15 cellular contexts compared by ENCODE assay signal in genomic region chr17:41519501-41520224, GRCh38. TPM values are rescaled to one million over a fixed set of nuclear protein-coding genes. Genes with fewer than 3 reads are reported as not detected.
DNase-seq lines count a peak whose midpoint lies in the region; ATAC-seq, FAIRE-seq and TF ChIP-seq lines count a peak whose summit lies in the region.
"Had no signal": no experiment of that assay in that cellular context is flagged by ENCODE, and none has a peak within 500 bp of the region (broad histone marks: within the 10 kb centered on the region; RNA-seq: fewer than 3 reads in every experiment).

No MANE protein-coding gene starts in this region.

- no peaks in the 10 kb centered on the region for H3K27me3 ChIP-seq in H1 (replicated peaks in 1 of 4; ENCODE audit: control insufficient read depth in 3 of 4, extremely low read depth in 1 of 4, insufficient read depth in 3 of 4, low read length in 3 of 4)
- H3K27me3 ChIP-seq in transverse colon: no peaks in the 10 kb centered on the region

- no peak overlapping the region for H2BK20ac ChIP-seq in H1 (ENCODE audit: low read length)

- TF ChIP-seq POLR2A in H1 (IDR thresholded peaks at IDR 0.05; ENCODE audit: control extremely low read depth in 1 of 2, low read depth in 2 of 2, low read length in 2 of 2) (no peak), transverse colon (IDR thresholded peaks at IDR 0.05) (no peak)

- H3K56ac ChIP-seq in H1 (replicated peaks; ENCODE audit: insufficient read length, low read depth, low read length): no peak overlapping the region

- H3K4me3 ChIP-seq in H1 (ENCODE audit: extremely low read depth in 1 of 4, insufficient read depth in 2 of 4, low read depth in 3 of 4, low read length in 4 of 4) (no peak overlapping the region), transverse colon (no peak overlapping the region)
- H3K4me3 ChIP-seq: gastroesophageal sphincter, tibial artery had no signal

- peak overlapping the region; percentile 31 for H4K91ac ChIP-seq in H1 (replicated peaks; ENCODE audit: insufficient read length, low read length)

- intact Hi-C loops in transverse colon (cut with DNase I; ENCODE audit: low total_unique reads): no loop called here

- no peak overlapping the region for H4K5ac ChIP-seq in H1 (ENCODE audit: insufficient read length, low read depth, low read length)

- POLR2A ChIA-PET in H1 (lab: Charles Lee; ENCODE audit: partially characterized antibody): interaction anchor here (8.0 kb wide), 1 partner anchor 9 kb away, joined by 69 read pairs; the partner anchor contains the start of gene KRT19

- in situ Hi-C loops in transverse colon (cut with MboI; ENCODE audit: low pct_ligation_motif_present in 1 of 4, low pct_unique_long_range_greater_than_20kb in 1 of 4, low sequenced_read_pairs in 3 of 4): no loop called here

- H3K23ac ChIP-seq in H1 (ENCODE audit: insufficient read length): no peak overlapping the region

- WGBS in H1 (ENCODE audit: extremely low coverage in 1 of 2, insufficient coverage in 1 of 2, insufficient read length in 1 of 2, insufficient replicate concordance in 2 of 2, low coverage in 1 of 2, low lambda C conversion rate in 2 of 2, missing lambda C conversion rate in 1 of 2), 2 experiments: 89% methylated on average over 9 of the region's 11 CpGs; no CpG with 5 or more reads in 1 of the 2 experiments
- 38% methylated on average over 11 of the region's 11 CpGs; no CpG with 5 or more reads in 1 of the 2 donors for WGBS in transverse colon (ENCODE audit: low coverage in 1 of 2), 2 donors

- H2BK5ac ChIP-seq in H1 (ENCODE audit: low read depth, low read length): 0 out of 2 replicates have a peak overlapping the region, but pooled peaks have one; percentile 16

- H3K27ac ChIP-seq in H1 (ENCODE audit: low read depth, low read length): no peak overlapping the region
- H3K27ac ChIP-seq in transverse colon: peak overlapping the region in 2 of 4 donors; percentile 82 to 83
- H3K27ac ChIP-seq: gastroesophageal sphincter, tibial artery had no signal

- no peak overlapping the region for H2BK12ac ChIP-seq in H1 (ENCODE audit: low read depth, low read length)

- H2AK5ac ChIP-seq in H1 (ENCODE audit: low read depth, low read length): no peak overlapping the region

- H3K79me1 ChIP-seq in H1 (ENCODE audit: low read depth, low read length): no peaks in the 10 kb centered on the region

- H4K8ac ChIP-seq in H1 (ENCODE audit: extremely low read depth, insufficient read depth, low read length): peak overlapping the region; percentile 38; the same call in 1 of the 2 replicates

- no peak overlapping the region; a peak in 1 of 7 replicates for H3K9ac ChIP-seq in H1 (replicated peaks in 1 of 4; ENCODE audit: extremely low read depth in 1 of 4, low read depth in 3 of 4, low read length in 3 of 4)

- DNase-seq in DMS53 (lab: John Stamatoyannopoulos, UW) (peak; percentile 50), DMS53 treated with DMSO at 0.1 percent for 48 hours (lab: John Stamatoyannopoulos, UW; ENCODE audit: unreplicated experiment) (no peak), NCI-H510A (lab: John Stamatoyannopoulos, UW) (peak; percentile 32), H1 (ENCODE audit: low read depth in 1 of 2, low spot score in 2 of 2) (no peak), transverse colon (peak; percentile 41)
- DNase-seq: 8988T, activated gamma-delta T cell, tibial artery had no signal

- H3K4me1 ChIP-seq in H1 (replicated peaks in 1 of 4; ENCODE audit: control insufficient read depth in 3 of 4, insufficient read depth in 4 of 4, low read length in 3 of 4): peaks cover 0 to 16% (median 10%) of the 10 kb centered on the region in 4 experiments; a peak in 6 of 7 replicates
- peaks cover 9 to 37% (median 32%) of the 10 kb centered on the region in 4 donors for H3K4me1 ChIP-seq in transverse colon
- H3K4me1 ChIP-seq: gastroesophageal sphincter had no signal

- no peak for TF ChIP-seq EP300 in H1 (IDR thresholded peaks at IDR 0.05; ENCODE audit: borderline replicate concordance in 1 of 2, low read depth in 2 of 2, low read length in 2 of 2)
- TF ChIP-seq EP300 in transverse colon (IDR thresholded peaks at IDR 0.05; ENCODE audit: low read depth): no peak

- CTCF ChIA-PET in H1 (lab: Charles Lee; ENCODE audit: partially characterized antibody): interaction anchor here (1.2 to 2.3 kb wide), 4 partner anchors 30 to 57 kb away, joined by 4 to 12 read pairs (median 4); partner anchors contain the start of gene KRT9

- peaks cover 2 to 3% of the 10 kb centered on the region in 2 experiments for H4K20me1 ChIP-seq in H1 (replicated peaks in 1 of 2; ENCODE audit: control insufficient read depth in 1 of 2, insufficient read depth in 2 of 2, low read length in 2 of 2)

- no peaks in the 10 kb centered on the region for H3K79me2 ChIP-seq in H1 (ENCODE audit: control insufficient read depth in 1 of 2, insufficient read depth in 2 of 2, low read length in 2 of 2)

- H3K23me2 ChIP-seq in H1 (ENCODE audit: low read depth, low read length): no peaks in the 10 kb centered on the region; the same call in 1 of the 2 replicates

- H3K9me3 ChIP-seq in H1 (ENCODE audit: insufficient read depth in 2 of 2, low read depth in 1 of 2, low read length in 1 of 2) (no peaks in the 10 kb centered on the region), transverse colon (no peaks in the 10 kb centered on the region)
- H3K9me3 ChIP-seq: gastroesophageal sphincter, tibial artery had no signal

- H3K36me3 ChIP-seq in H1 (ENCODE audit: control insufficient read depth in 2 of 4, insufficient read depth in 4 of 4, low read length in 3 of 4): peaks cover 8 to 24% (median 13%) of the 10 kb centered on the region in 4 experiments
- no peaks in the 10 kb centered on the region for H3K36me3 ChIP-seq in transverse colon
- H3K36me3 ChIP-seq: gastroesophageal sphincter had no signal

- H2BK15ac ChIP-seq in H1 (ENCODE audit: low read length): peak overlapping the region; percentile 88

- H3K14ac ChIP-seq in H1 (ENCODE audit: insufficient read length): no peak overlapping the region

- FAIRE-seq in H1 (lab: Jason Lieb, UNC): no peak

- peak overlapping the region; percentile 52; the same call in 1 of the 2 replicates for H3K18ac ChIP-seq in H1 (ENCODE audit: extremely low read depth, low read length)

- H3K4me2 ChIP-seq in H1 (ENCODE audit: insufficient read depth in 1 of 2, low read depth in 2 of 2, low read length in 2 of 2): no peak overlapping the region

- no peak overlapping the region for H3K4ac ChIP-seq in H1 (replicated peaks; ENCODE audit: insufficient read length, low read depth, low read length)

- H2AFZ ChIP-seq in H1 (ENCODE audit: low read length): no peak overlapping the region

- no peak overlapping the region for H2BK120ac ChIP-seq in H1 (replicated peaks; ENCODE audit: low read depth, low read length)

- TF ChIP-seq RAD21 in H1 (IDR thresholded peaks at IDR 0.05 in 1 of 2, conservative IDR thresholded peaks at IDR 0.05 in 1 of 2; ENCODE audit: low read depth in 2 of 2, low read length in 2 of 2): no peak

- no peak for ATAC-seq in GM21528 (IDR thresholded peaks at IDR 0.05; ENCODE audit: low FRiP score, unreplicated experiment)
- ATAC-seq in HG02973 (IDR thresholded peaks at IDR 0.05; ENCODE audit: unreplicated experiment): no peak
- no peak for ATAC-seq in GM18870 (IDR thresholded peaks at IDR 0.05; ENCODE audit: unreplicated experiment)
- ATAC-seq: gastroesophageal sphincter, left lobe of liver had no signal

- TF ChIP-seq CTCF in H1 (IDR thresholded peaks at IDR 0.05; ENCODE audit: control extremely low read depth in 1 of 3, insufficient read depth in 1 of 3, low read depth in 1 of 3, low read length in 3 of 3) (no peak), transverse colon (IDR thresholded peaks at IDR 0.05) (no peak)

RNA-seq across cellular contexts. Expression of gene KRT15, which starts 1.0 kb away (rescaled TPM):
- 0.13 and 0.21 TPM in 2 replicates for total RNA-seq in H1 (2021; fragmentation: NEBNext Ultra II Directional; extraction: Animal tissue kit (Norgen Biotek cat#: 25700))
- 0.09 and 0.11 TPM in 2 replicates for polyA plus RNA-seq in H1 (2011; rRNA removed)
- polyA plus RNA-seq in H1 (2011; cell fraction: cytosol; rRNA removed): 0.16 TPM
- polyA plus RNA-seq in H1 (2011; cell fraction: nucleus; rRNA removed): 0.47 TPM
- polyA plus RNA-seq in H1 (2012, experiment 1 of 2): 0.17 to 0.40 TPM (median 0.23 TPM) in 4 replicates
- polyA plus RNA-seq in H1 (2012, experiment 2 of 2): not detected
- polyA plus RNA-seq in H1 (2013, experiment 1 of 2): 0.04 TPM
- 0.42 TPM for polyA plus RNA-seq in H1 (2013, experiment 2 of 2)
- polyA minus RNA-seq in H1 (2011; rRNA and poly(A)+ RNA removed): 0.20 and 0.25 TPM in 2 replicates
- not detected for polyA minus RNA-seq in H1 (2011; cell fraction: cytosol; rRNA and poly(A)+ RNA removed)
- polyA minus RNA-seq in H1 (2011; cell fraction: nucleus; rRNA and poly(A)+ RNA removed): 0.80 TPM
- 10 to 100 TPM in 1 of 4 donors, 1 to 10 TPM in 2, under 1 TPM in 1; 0.80 to 17.6 (median 7.4) TPM for total RNA-seq in transverse colon

RNA-seq across cellular contexts. Expression of gene KRT19, which starts 8.4 kb away (rescaled TPM):
- total RNA-seq in H1 (2021; fragmentation: NEBNext Ultra II Directional; extraction: Animal tissue kit (Norgen Biotek cat#: 25700)): 122 and 137 TPM in 2 replicates
- polyA plus RNA-seq in H1 (2011; rRNA removed): 120 and 192 TPM in 2 replicates
- polyA plus RNA-seq in H1 (2011; cell fraction: cytosol; rRNA removed): 174 TPM
- 160 TPM for polyA plus RNA-seq in H1 (2011; cell fraction: nucleus; rRNA removed)
- polyA plus RNA-seq in H1 (2012, experiment 1 of 2): 117 to 161 TPM (median 152 TPM) in 4 replicates
- polyA plus RNA-seq in H1 (2012, experiment 2 of 2): 165 TPM
- polyA plus RNA-seq in H1 (2013, experiment 1 of 2): 70.3 TPM
- polyA plus RNA-seq in H1 (2013, experiment 2 of 2): 64.2 TPM
- 68.0 and 81.3 TPM in 2 replicates for polyA minus RNA-seq in H1 (2011; rRNA and poly(A)+ RNA removed)
- polyA minus RNA-seq in H1 (2011; cell fraction: cytosol; rRNA and poly(A)+ RNA removed): 95.6 TPM
- polyA minus RNA-seq in H1 (2011; cell fraction: nucleus; rRNA and poly(A)+ RNA removed): 73.2 TPM
- total RNA-seq in transverse colon: 1,000 to 10,000 TPM in 3 of 4 donors, 100 to 1,000 TPM in 1; 788 to 3,666 (median 2,734) TPM

RNA-seq across cellular contexts. Expression of gene KRT13, which starts 14.3 kb away (rescaled TPM):
- total RNA-seq in H1 (2021; fragmentation: NEBNext Ultra II Directional; extraction: Animal tissue kit (Norgen Biotek cat#: 25700)): not detected in 2 replicates
- polyA plus RNA-seq in H1 (2011; rRNA removed): 0.09 and 0.17 TPM in 2 replicates
- polyA plus RNA-seq in H1 (2011; cell fraction: cytosol; rRNA removed): not detected
- not detected for polyA plus RNA-seq in H1 (2011; cell fraction: nucleus; rRNA removed)
- polyA plus RNA-seq in H1 (2012, experiment 1 of 2): not detected in 4 replicates
- not detected for polyA plus RNA-seq in H1 (2012, experiment 2 of 2)
- not detected for polyA plus RNA-seq in H1 (2013, experiment 1 of 2)
- not detected for polyA plus RNA-seq in H1 (2013, experiment 2 of 2)
- polyA minus RNA-seq in H1 (2011; rRNA and poly(A)+ RNA removed): not detected in 2 replicates
- not detected for polyA minus RNA-seq in H1 (2011; cell fraction: cytosol; rRNA and poly(A)+ RNA removed)
- not detected for polyA minus RNA-seq in H1 (2011; cell fraction: nucleus; rRNA and poly(A)+ RNA removed)
- total RNA-seq in transverse colon: under 1 TPM in 1 of 4 donors, not detected in 3; 0.27 TPM
- total RNA-seq: H4, left lobe of liver, pulmonary artery endothelial cell had no signal

RNA-seq across cellular contexts. Expression of gene KRT36, which starts 30.0 kb away (rescaled TPM):
- total RNA-seq in H1 (2021; fragmentation: NEBNext Ultra II Directional; extraction: Animal tissue kit (Norgen Biotek cat#: 25700)): not detected in 2 replicates
- polyA plus RNA-seq in H1 (2011; rRNA removed): not detected in 2 replicates
- not detected for polyA plus RNA-seq in H1 (2011; cell fraction: cytosol; rRNA removed)
- not detected for polyA plus RNA-seq in H1 (2011; cell fraction: nucleus; rRNA removed)
- polyA plus RNA-seq in H1 (2012, experiment 1 of 2): not detected in 4 replicates
- polyA plus RNA-seq in H1 (2012, experiment 2 of 2): not detected
- not detected for polyA plus RNA-seq in H1 (2013, experiment 1 of 2)
- not detected for polyA plus RNA-seq in H1 (2013, experiment 2 of 2)
- polyA minus RNA-seq in H1 (2011; rRNA and poly(A)+ RNA removed): not detected in 2 replicates
- not detected for polyA minus RNA-seq in H1 (2011; cell fraction: cytosol; rRNA and poly(A)+ RNA removed)
- not detected for polyA minus RNA-seq in H1 (2011; cell fraction: nucleus; rRNA and poly(A)+ RNA removed)
- total RNA-seq in transverse colon: not detected
- total RNA-seq: gastroesophageal sphincter, H4, left lobe of liver, pulmonary artery endothelial cell had no signal

RNA-seq across cellular contexts. Expression of gene KRT35, which starts 38.7 kb away (rescaled TPM):
- total RNA-seq in H1 (2021; fragmentation: NEBNext Ultra II Directional; extraction: Animal tissue kit (Norgen Biotek cat#: 25700)): not detected in 2 replicates
- polyA plus RNA-seq in H1 (2011; rRNA removed): not detected in 2 replicates
- not detected for polyA plus RNA-seq in H1 (2011; cell fraction: cytosol; rRNA removed)
- polyA plus RNA-seq in H1 (2011; cell fraction: nucleus; rRNA removed): not detected
- not detected in 4 replicates for polyA plus RNA-seq in H1 (2012, experiment 1 of 2)
- polyA plus RNA-seq in H1 (2012, experiment 2 of 2): not detected
- polyA plus RNA-seq in H1 (2013, experiment 1 of 2): not detected
- not detected for polyA plus RNA-seq in H1 (2013, experiment 2 of 2)
- polyA minus RNA-seq in H1 (2011; rRNA and poly(A)+ RNA removed): not detected in 2 replicates
- not detected for polyA minus RNA-seq in H1 (2011; cell fraction: cytosol; rRNA and poly(A)+ RNA removed)
- not detected for polyA minus RNA-seq in H1 (2011; cell fraction: nucleus; rRNA and poly(A)+ RNA removed)
- total RNA-seq in transverse colon: not detected
- total RNA-seq: gastroesophageal sphincter, H4, left lobe of liver, pulmonary artery endothelial cell had no signal

Comparison
In these comparisons a context has a peak if more than half of its experiments do, and no peak if none do; other contexts are left out.
1. DNase-seq: peak in DMS53 (single experiment), NCI-H510A (single experiment) and transverse colon (single experiment); none in DMS53 treated with DMSO at 0.1 percent for 48 hours (single experiment) and H1 (0 of 2).